ENCODE assay signal across 20 cellular contexts in the genomic region with DNA sequence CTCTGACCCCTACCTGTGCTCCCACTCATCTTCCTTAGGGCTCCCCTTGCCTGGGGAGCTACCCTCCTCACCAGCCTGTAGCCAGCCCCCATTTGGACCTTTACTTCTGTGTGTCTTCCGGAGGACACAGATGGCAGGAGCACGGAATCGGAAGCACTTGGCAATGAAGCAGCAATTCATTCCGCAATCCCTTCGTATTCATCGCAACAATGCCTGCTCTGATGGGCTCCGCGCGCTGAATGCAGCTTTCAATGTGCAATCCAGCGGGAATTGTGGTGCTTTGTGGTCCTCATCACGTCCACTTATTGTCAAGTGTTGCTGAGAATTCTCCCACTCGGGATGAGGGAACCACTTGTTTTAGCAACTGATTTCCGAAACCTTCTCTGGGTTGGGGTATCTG.
DNase-seq lines count a peak whose midpoint lies in the region; ATAC-seq and TF ChIP-seq lines count a peak whose summit lies in the region.
"Had no signal": no experiment of that assay in that cellular context is flagged by ENCODE, and none has a peak within 500 bp of the region (broad histone marks: within the 10 kb centered on the region; RNA-seq: fewer than 3 reads in every experiment).

No MANE protein-coding gene starts in this region.

- no peaks in the 10 kb centered on the region for H3K36me3 Mint-ChIP-seq in activated CD8-positive, alpha-beta T cell treated with anti-CD3 and anti-CD28 coated beads, Interleukin-2, amount 10 ng/mL, durations not matched to agents 7 days and 5 days (ENCODE audit: low read depth)
- H3K36me3 Mint-ChIP-seq in activated CD8-positive, alpha-beta T cell treated with anti-CD3 and anti-CD28 coated beads for 36 hours (ENCODE audit: low read depth): no peaks in the 10 kb centered on the region
- H3K36me3 Mint-ChIP-seq: CD8-positive, alpha-beta T cell had no signal

- no peaks in the 10 kb centered on the region for H3K9me3 Mint-ChIP-seq in activated CD8-positive, alpha-beta T cell treated with anti-CD3 and anti-CD28 coated beads, Interleukin-2, amount 10 ng/mL, durations not matched to agents 7 days and 5 days (ENCODE audit: insufficient read depth)
- no peaks in the 10 kb centered on the region for H3K9me3 Mint-ChIP-seq in activated CD8-positive, alpha-beta T cell treated with anti-CD3 and anti-CD28 coated beads for 36 hours
- H3K9me3 Mint-ChIP-seq: CD8-positive, alpha-beta T cell had no signal

- H3K27me3 ChIP-seq in breast epithelium: no peaks in the 10 kb centered on the region
- H3K27me3 ChIP-seq: SJSA1 had no signal

- POLR2A ChIA-PET in activated CD8-positive, alpha-beta T cell treated with anti-CD3 and anti-CD28 coated beads, Interleukin-2, amount 10 ng/mL, durations not matched to agents 7 days and 5 days (lab: Charles Lee): no interaction called here
- POLR2A ChIA-PET in activated CD8-positive, alpha-beta T cell treated with anti-CD3 and anti-CD28 coated beads for 36 hours (lab: Charles Lee): no interaction called here

- no peaks in the 10 kb centered on the region for H3K36me3 ChIP-seq in breast epithelium
- H3K36me3 ChIP-seq: SJSA1 had no signal

- no peaks in the 10 kb centered on the region for H3K4me1 Mint-ChIP-seq in activated CD8-positive, alpha-beta T cell treated with anti-CD3 and anti-CD28 coated beads, Interleukin-2, amount 10 ng/mL, durations not matched to agents 7 days and 5 days (ENCODE audit: low read depth)
- H3K4me1 Mint-ChIP-seq in activated CD8-positive, alpha-beta T cell treated with anti-CD3 and anti-CD28 coated beads for 36 hours (ENCODE audit: low read depth): no peaks in the 10 kb centered on the region

- no peak for TF ChIP-seq CTCF in activated CD8-positive, alpha-beta T cell treated with anti-CD3 and anti-CD28 coated beads for 36 hours (IDR thresholded peaks at IDR 0.05)
- TF ChIP-seq CTCF in breast epithelium (IDR thresholded peaks at IDR 0.05): no peak

- intact Hi-C loops in activated CD8-positive, alpha-beta T cell treated with anti-CD3 and anti-CD28 coated beads for 36 hours (cut with micrococcal nuclease): no loop called here
- intact Hi-C loops in breast epithelium (cut with DNase I; ENCODE audit: low total_unique reads): no loop called here

- no peaks in the 10 kb centered on the region for H3K27me3 Mint-ChIP-seq in activated CD8-positive, alpha-beta T cell treated with anti-CD3 and anti-CD28 coated beads, Interleukin-2, amount 10 ng/mL, durations not matched to agents 7 days and 5 days (ENCODE audit: low read depth)
- peaks cover 6% of the 10 kb centered on the region for H3K27me3 Mint-ChIP-seq in activated CD8-positive, alpha-beta T cell treated with anti-CD3 and anti-CD28 coated beads for 36 hours

- H3K27ac Mint-ChIP-seq in activated CD8-positive, alpha-beta T cell treated with anti-CD3 and anti-CD28 coated beads, Interleukin-2, amount 10 ng/mL, durations not matched to agents 7 days and 5 days: peak overlapping the region; percentile 30
- no peak overlapping the region for H3K27ac Mint-ChIP-seq in activated CD8-positive, alpha-beta T cell treated with anti-CD3 and anti-CD28 coated beads for 36 hours
- H3K27ac Mint-ChIP-seq: CD8-positive, alpha-beta T cell had no signal

- TF ChIP-seq POLR2A in breast epithelium (IDR thresholded peaks at IDR 0.05): no peak

- DNase-seq in activated CD8-positive, alpha-beta T cell treated with anti-CD3 and anti-CD28 coated beads, Interleukin-2, amount 10 ng/mL, durations not matched to agents 7 days and 5 days: no peak
- no peak for DNase-seq in activated CD8-positive, alpha-beta T cell treated with anti-CD3 and anti-CD28 coated beads for 36 hours
- DNase-seq in hypothalamus (lab: John Stamatoyannopoulos, UW) (peak in 27 of 51 donors; percentile 3 to 61 (median 22)), nucleus accumbens (lab: John Stamatoyannopoulos, UW) (peak in 36 of 56 donors; percentile 0 to 55 (median 22)), breast epithelium (ENCODE audit: low spot score in 2 of 2) (no peak), NOMO-1 treated with dmso at 0.1 percent for 144 hours (lab: John Stamatoyannopoulos, UW; ENCODE audit: unreplicated experiment) (no peak)
- DNase-seq: 8988T; CD8-positive, alpha-beta T cell; IMR-90; NCI-H1105; NCI-H146; NCI-H2029 treated with DMSO at 0.1 percent for 48 hours; NCI-H446; NCI-H526; OCI-M1 had no signal

- H3K9me3 ChIP-seq in breast epithelium: no peaks in the 10 kb centered on the region
- H3K9me3 ChIP-seq: SJSA1 had no signal

- CTCF ChIA-PET in activated CD8-positive, alpha-beta T cell treated with anti-CD3 and anti-CD28 coated beads, Interleukin-2, amount 10 ng/mL, durations not matched to agents 7 days and 5 days (lab: Charles Lee): no interaction called here
- CTCF ChIA-PET in activated CD8-positive, alpha-beta T cell treated with anti-CD3 and anti-CD28 coated beads for 36 hours (lab: Charles Lee): interaction anchor here (2.2 kb wide), 1 partner anchor 30 kb away, joined by 5 read pairs; no protein-coding TSS in a partner anchor

- no peak overlapping the region for H3K4me3 ChIP-seq in breast epithelium
- H3K4me3 ChIP-seq: SJSA1 had no signal

- no peak for ATAC-seq in activated CD8-positive, alpha-beta T cell treated with anti-CD3 and anti-CD28 coated beads, Interleukin-2, amount 10 ng/mL, durations not matched to agents 7 days and 5 days
- ATAC-seq in activated CD8-positive, alpha-beta T cell treated with anti-CD3 and anti-CD28 coated beads for 36 hours: no peak
- ATAC-seq in GM21786 (IDR thresholded peaks at IDR 0.05; ENCODE audit: unreplicated experiment) (no peak), GM21447 (IDR thresholded peaks at IDR 0.05; ENCODE audit: unreplicated experiment) (no peak)
- ATAC-seq: CD8-positive, alpha-beta T cell; Right ventricle myocardium inferior had no signal

- H3K4me1 ChIP-seq in breast epithelium: no peaks in the 10 kb centered on the region
- H3K4me1 ChIP-seq: SJSA1 had no signal

- no peak overlapping the region for H3K4me3 Mint-ChIP-seq in activated CD8-positive, alpha-beta T cell treated with anti-CD3 and anti-CD28 coated beads, Interleukin-2, amount 10 ng/mL, durations not matched to agents 7 days and 5 days
- H3K4me3 Mint-ChIP-seq in activated CD8-positive, alpha-beta T cell treated with anti-CD3 and anti-CD28 coated beads for 36 hours: no peak overlapping the region
- H3K4me3 Mint-ChIP-seq: CD8-positive, alpha-beta T cell had no signal

- H3K27ac ChIP-seq in breast epithelium: no peak overlapping the region
- H3K27ac ChIP-seq: KMS-11, SJSA1 had no signal

Comparison
In these comparisons a context has a peak if more than half of its experiments do, and no peak if none do; other contexts are left out.
1. DNase-seq: peak in hypothalamus (27 of 51) and nucleus accumbens (36 of 56); none in activated CD8-positive, alpha-beta T cell treated with anti-CD3 and anti-CD28 coated beads, Interleukin-2, amount 10 ng/mL, durations not matched to agents 7 days and 5 days (single experiment), activated CD8-positive, alpha-beta T cell treated with anti-CD3 and anti-CD28 coated beads for 36 hours (single experiment), breast epithelium (0 of 2) and NOMO-1 treated with dmso at 0.1 percent for 144 hours (single experiment).